ENCODE assay signal across 1 cellular context in genomic region chr3:65532164-65532563, GRCh38.
TF ChIP-seq lines count a peak whose summit lies in the region.

No MANE protein-coding gene starts in this region.

TF ChIP-seq in IMR-90, 13 proteins besides CTCF, POLR2A, EP300 and RAD21 (continued from another document):
- no peak for TF ChIP-seq USF2 (IDR thresholded peaks at IDR 0.05; ENCODE audit: low read depth, low read length)
- TF ChIP-seq SMC3 (IDR thresholded peaks at IDR 0.05; ENCODE audit: low read depth, low read length), result no peak
- TF ChIP-seq RFX5 (IDR thresholded peaks at IDR 0.05; ENCODE audit: low read depth, low read length), result no peak
- TF ChIP-seq BHLHE40 (IDR thresholded peaks at IDR 0.05; ENCODE audit: low read depth, low read length), result no peak
- no peak for TF ChIP-seq MAZ (IDR thresholded peaks at IDR 0.05; ENCODE audit: borderline replicate concordance, low read depth, low read length)
- no peak for TF ChIP-seq MXI1 (IDR thresholded peaks at IDR 0.05; ENCODE audit: borderline replicate concordance, low read depth, low read length)
- no peak for TF ChIP-seq NFE2L2 (IDR thresholded peaks at IDR 0.05; ENCODE audit: low read depth, low read length)
- no peak for TF ChIP-seq RCOR1 (IDR thresholded peaks at IDR 0.05; ENCODE audit: insufficient replicate concordance, low read length)
